ENCODE assay signal across 8 cellular contexts in genomic region chr4:139555073-139555704, GRCh38. TPM values are rescaled to one million over a fixed set of nuclear protein-coding genes. Genes with fewer than 3 reads are reported as not detected.
DNase-seq lines count a peak whose midpoint lies in the region; ATAC-seq and TF ChIP-seq lines count a peak whose summit lies in the region.

No MANE protein-coding gene starts in this region.

- CTCF ChIA-PET in CD8-positive, alpha-beta T cell (lab: Charles Lee), result interaction anchor here (1.1 kb wide), 1 partner anchor 14 kb away, joined by 3 read pairs; no protein-coding TSS in a partner anchor

- no peaks in the 10 kb centered on the region for H3K36me3 ChIP-seq in CD8-positive, alpha-beta T cell (ENCODE audit: insufficient read depth, low read length)

- H3K27me3 ChIP-seq in CD8-positive, alpha-beta T cell (ENCODE audit: insufficient read depth, low read length), result no peaks in the 10 kb centered on the region

- peaks cover 9% of the 10 kb centered on the region for H3K4me1 ChIP-seq in CD8-positive, alpha-beta T cell (ENCODE audit: insufficient read depth, low read length)

- H3K4me1 Mint-ChIP-seq in CD8-positive, alpha-beta T cell (ENCODE audit: low read depth), result peaks cover 31% of the 10 kb centered on the region
- H3K4me1 Mint-ChIP-seq in natural killer cell, result peaks cover 22 to 29% of the 10 kb centered on the region in 2 donors

- H3K36me3 Mint-ChIP-seq in CD8-positive, alpha-beta T cell, result peaks cover 8% of the 10 kb centered on the region
- no peaks in the 10 kb centered on the region for H3K36me3 Mint-ChIP-seq in natural killer cell

- H3K27ac ChIP-seq in CD8-positive, alpha-beta T cell (ENCODE audit: low read depth, low read length), result peak overlapping the region; percentile 53

- POLR2A ChIA-PET in CD8-positive, alpha-beta T cell (lab: Charles Lee), result interaction anchor here (2.8 kb wide), 1 partner anchor 101 kb away, joined by 25 read pairs; the partner anchor contains the start of gene RAB33B

- H3K4me3 Mint-ChIP-seq in CD8-positive, alpha-beta T cell, result peak overlapping the region; percentile 94
- peak overlapping the region; percentile 93 for H3K4me3 Mint-ChIP-seq in natural killer cell

- DNase-seq in CD8-positive, alpha-beta T cell, result peak; percentile 43 to 89 (median 68)
- DNase-seq in LNCaP clone FGC (ENCODE audit: low read depth) (peak; percentile 78), SIG-M5 treated with dmso at 0.1 percent for 504 hours (lab: John Stamatoyannopoulos, UW; ENCODE audit: unreplicated experiment) (peak; percentile 83), activated gamma-delta T cell treated with Interleukin-2 at 50 U/mL for 16 hours (peak; percentile 72), fibroblast of the aortic adventitia (ENCODE audit: low read depth) (peak; percentile 88), natural killer cell (peak; percentile 54)
- peak; percentile 77 to 92 (median 86) for DNase-seq in stimulated activated naive CD4-positive, alpha-beta T cell (lab: John Stamatoyannopoulos, UW)

- no peaks in the 10 kb centered on the region for H3K9me3 Mint-ChIP-seq in CD8-positive, alpha-beta T cell
- no peaks in the 10 kb centered on the region for H3K9me3 Mint-ChIP-seq in natural killer cell

- intact Hi-C loops in CD8-positive, alpha-beta T cell (cut with DNase I, micrococcal nuclease), result loop anchor here (1.0 to 10.0 kb wide), 8 partner anchors 102 to 970 kb away; partner anchors contain the start of genes ELMOD2 (in 2 of the 2), NAA15 (in 2 of the 2), NDUFC1 (in 2 of the 2) and ELF2 (in 1 of the 2)
- intact Hi-C loops in natural killer cell (cut with micrococcal nuclease), result no loop called here

- ATAC-seq in CD8-positive, alpha-beta T cell, result peak; percentile 75
- peak; percentile 40 for ATAC-seq in GM21528 (IDR thresholded peaks at IDR 0.05; ENCODE audit: low FRiP score, unreplicated experiment)
- peak; percentile 70 to 76 (median 75) for ATAC-seq in natural killer cell

- peaks cover 9% of the 10 kb centered on the region for H3K27me3 Mint-ChIP-seq in CD8-positive, alpha-beta T cell (ENCODE audit: low read depth)
- H3K27me3 Mint-ChIP-seq in natural killer cell (ENCODE audit: low read depth in 2 of 2), result peaks cover 43 to 47% of the 10 kb centered on the region in 2 donors

- H3K4me3 ChIP-seq in CD8-positive, alpha-beta T cell (ENCODE audit: low read depth, low read length), result peak overlapping the region; percentile 79
- peak overlapping the region; percentile 78 for H3K4me3 ChIP-seq in LNCaP clone FGC (ENCODE audit: low read depth, low read length)
- H3K4me3 ChIP-seq in fibroblast of the aortic adventitia (ENCODE audit: low read depth, low read length), result peak overlapping the region; percentile 88

- H3K27ac Mint-ChIP-seq in CD8-positive, alpha-beta T cell, result peak overlapping the region; percentile 95
- H3K27ac Mint-ChIP-seq in natural killer cell, result peak overlapping the region; percentile 83 to 93

- no peaks in the 10 kb centered on the region for H3K9me3 ChIP-seq in CD8-positive, alpha-beta T cell (ENCODE audit: low read length)

- no peak for TF ChIP-seq CTCF in CD8-positive, alpha-beta T cell (IDR thresholded peaks at IDR 0.05)
- no peak for TF ChIP-seq CTCF in LNCaP clone FGC (IDR thresholded peaks at IDR 0.05; ENCODE audit: control insufficient read depth, extremely low read depth, insufficient read depth)
- TF ChIP-seq CTCF in fibroblast of the aortic adventitia (IDR thresholded peaks at IDR 0.05; ENCODE audit: insufficient read depth, low read length), result no peak
- no peak for TF ChIP-seq CTCF in natural killer cell (IDR thresholded peaks at IDR 0.05)

RNA-seq across cellular contexts. Expression of gene SETD7, which starts 0.8 kb away (rescaled TPM):
- total RNA-seq in CD8-positive, alpha-beta T cell, result 10 to 100 TPM in 1 of 2 experiments, 1 to 10 TPM in 1; 9.5 to 10.3 TPM
- total RNA-seq in fibroblast of the aortic adventitia (ENCODE audit: low replicate concordance) (80.3 and 134 TPM in 2 replicates), natural killer cell (1 to 10 TPM; 2.6 to 4.1 (median 3.3) TPM)

Comparison
In these comparisons a context has a peak if more than half of its experiments do, and no peak if none do; other contexts are left out.
1. Peak in every context shown above with its lines: DNase-seq, ATAC-seq, H3K4me3 ChIP-seq and H3K27ac ChIP-seq.